Comparison of ENCODE assay signal across 8 cellular contexts in genomic region chr1:6259491-6260362, GRCh38. TPM values are rescaled to one million over a fixed set of nuclear protein-coding genes. Genes with fewer than 3 reads are reported as not detected.
A peak's percentile ranks its signal among the peaks of the same experiment; 100 is the strongest.
DNase-seq lines count a peak whose midpoint lies in the region; ATAC-seq and TF ChIP-seq lines count a peak whose summit lies in the region.

No MANE protein-coding gene starts in this region.

- no peaks in the 10 kb centered on the region for H3F3A ChIP-seq in OCI-LY1 (ENCODE audit: insufficient read depth, low read length)

- peaks cover 0 to 26% (median 3%) of the 10 kb centered on the region in 5 donors for H3K27me3 Mint-ChIP-seq in naive thymus-derived CD4-positive, alpha-beta T cell

- H3K4me2 ChIP-seq in DND-41 (ENCODE audit: insufficient read depth, low read length), result peak overlapping the region; percentile 77
- peak overlapping the region; percentile 89 for H3K4me2 ChIP-seq in OCI-LY1 (ENCODE audit: low read length)

- H2AFZ ChIP-seq in DND-41 (ENCODE audit: low read depth, low read length) (no peak overlapping the region), OCI-LY1 (ENCODE audit: low read length) (no peak overlapping the region)

- H3K9me2 ChIP-seq in OCI-LY1 (ENCODE audit: low read depth, low read length), result no peaks in the 10 kb centered on the region

- H3K36me3 ChIP-seq in DND-41 (ENCODE audit: insufficient read depth, low read length), result peaks cover 16% of the 10 kb centered on the region
- no peaks in the 10 kb centered on the region for H3K36me3 ChIP-seq in OCI-LY1 (ENCODE audit: insufficient read depth, low read length)
- H3K36me3 ChIP-seq in naive thymus-derived CD4-positive, alpha-beta T cell (ENCODE audit: control insufficient read depth in 2 of 3, insufficient read depth in 3 of 3, low read length in 3 of 3), result no peaks in the 10 kb centered on the region

- H3K4me3 ChIP-seq in DND-41 (ENCODE audit: low read depth in 1 of 2, low read length in 2 of 2) (peak overlapping the region in 1 of 2 experiments; percentile 55; a peak in 2 of 4 replicates), OCI-LY1 (ENCODE audit: low read depth, low read length, poor library complexity, severe bottlenecking) (peak overlapping the region; percentile 65), epithelial cell of proximal tubule (ENCODE audit: low read depth, low read length) (peak overlapping the region; percentile 65)
- peak overlapping the region; percentile 16 for H3K4me3 ChIP-seq in naive thymus-derived CD4-positive, alpha-beta T cell (ENCODE audit: low read length)

- H3K9me3 ChIP-seq in DND-41 (ENCODE audit: insufficient read depth, low read length, severe bottlenecking) (no peaks in the 10 kb centered on the region), OCI-LY1 (ENCODE audit: low read length) (no peaks in the 10 kb centered on the region)
- no peaks in the 10 kb centered on the region for H3K9me3 ChIP-seq in naive thymus-derived CD4-positive, alpha-beta T cell (ENCODE audit: control insufficient read depth in 2 of 3, low read length in 3 of 3)

- CTCF ChIA-PET in naive thymus-derived CD4-positive, alpha-beta T cell (lab: Charles Lee), result interaction anchor here (0.6 kb wide), 1 partner anchor 216 kb away, joined by 3 read pairs; no protein-coding TSS in a partner anchor

- H3K9ac ChIP-seq in DND-41 (ENCODE audit: low read depth, low read length), result peak overlapping the region; percentile 9; the same call in 1 of the 2 replicates
- H3K9ac ChIP-seq in OCI-LY1 (ENCODE audit: low read length), result no peak overlapping the region

- intact Hi-C loops in naive thymus-derived CD4-positive, alpha-beta T cell (cut with micrococcal nuclease), result loop anchor here in 1 of 2 donors (1.0 kb wide), 1 partner anchor 13 kb away; no protein-coding TSS in a partner anchor

- DNase-seq in DND-41 (peak; percentile 79), activated T-cell treated with anti-CD3 and anti-CD28 coated beads for 1 hour (ENCODE audit: low read depth) (peak; percentile 60), epithelial cell of proximal tubule (ENCODE audit: low read depth) (no peak)
- peak; percentile 57 to 84 (median 69) for DNase-seq in naive thymus-derived CD4-positive, alpha-beta T cell
- peak; percentile 65 to 85 for DNase-seq in stimulated activated effector memory CD8-positive, alpha-beta T cell treated with anti-CD3 and anti-CD28 coated beads, Interleukin-12 subunit alpha, Interleukin-12 subunit beta, amount 100 ng/mL, for 72 hours (ENCODE audit: low spot score in 2 of 2)

- POLR2A ChIA-PET in naive thymus-derived CD4-positive, alpha-beta T cell (lab: Charles Lee), result no interaction called here

- H4K20me1 ChIP-seq in DND-41 (ENCODE audit: insufficient read depth, low read length), result peaks cover 41% of the 10 kb centered on the region
- no peaks in the 10 kb centered on the region for H4K20me1 ChIP-seq in OCI-LY1 (ENCODE audit: insufficient read depth, low read length)

- H3K27ac Mint-ChIP-seq in naive thymus-derived CD4-positive, alpha-beta T cell, result no peak overlapping the region
- H3K27ac Mint-ChIP-seq in stimulated activated effector memory CD8-positive, alpha-beta T cell treated with anti-CD3 and anti-CD28 coated beads, Interleukin-12 subunit alpha, Interleukin-12 subunit beta, amount 100 ng/mL, for 72 hours, result no peak overlapping the region

- H3K9me3 Mint-ChIP-seq in naive thymus-derived CD4-positive, alpha-beta T cell, result peaks cover 0 to 3% (median 0%) of the 10 kb centered on the region in 11 donors
- H3K9me3 Mint-ChIP-seq in stimulated activated effector memory CD8-positive, alpha-beta T cell treated with anti-CD3 and anti-CD28 coated beads, Interleukin-12 subunit alpha, Interleukin-12 subunit beta, amount 100 ng/mL, for 72 hours, result no peaks in the 10 kb centered on the region

- TF ChIP-seq CTCF in DND-41 (IDR thresholded peaks at IDR 0.05; ENCODE audit: borderline replicate concordance, extremely low read depth, low read length, poor library complexity, severe bottlenecking) (no peak), OCI-LY1 (IDR thresholded peaks at IDR 0.05; ENCODE audit: low read length) (no peak), epithelial cell of proximal tubule (conservative IDR thresholded peaks at IDR 0.05; ENCODE audit: low read depth, low read length) (no peak)

- H3K27me3 ChIP-seq in DND-41 (ENCODE audit: insufficient read depth, low read length, poor library complexity) (no peaks in the 10 kb centered on the region), OCI-LY1 (ENCODE audit: insufficient read depth, low read length) (peaks cover 4% of the 10 kb centered on the region; the same call in 1 of the 2 replicates)
- no peaks in the 10 kb centered on the region for H3K27me3 ChIP-seq in naive thymus-derived CD4-positive, alpha-beta T cell (ENCODE audit: control insufficient read depth in 2 of 2, insufficient read depth in 2 of 2, low read length in 2 of 2)

- H3K4me1 ChIP-seq in DND-41 (ENCODE audit: insufficient read depth, low read length) (peaks cover 14% of the 10 kb centered on the region), OCI-LY1 (ENCODE audit: insufficient read depth, low read length, severe bottlenecking) (peaks cover 3% of the 10 kb centered on the region)
- H3K4me1 ChIP-seq in naive thymus-derived CD4-positive, alpha-beta T cell (ENCODE audit: control insufficient read depth in 2 of 2, insufficient read depth in 2 of 2, low read length in 2 of 2), result peaks cover 0 to 5% of the 10 kb centered on the region in 2 donors

- ATAC-seq in DND-41 (ENCODE audit: insufficient read depth, low read depth) (peak; percentile 73), HG02938 (IDR thresholded peaks at IDR 0.05; ENCODE audit: unreplicated experiment) (peak; percentile 57), GM21515 (IDR thresholded peaks at IDR 0.05; ENCODE audit: unreplicated experiment) (no peak)
- peak; percentile 82 for ATAC-seq in naive thymus-derived CD4-positive, alpha-beta T cell
- peak; percentile 74 for ATAC-seq in stimulated activated effector memory CD8-positive, alpha-beta T cell treated with anti-CD3 and anti-CD28 coated beads, Interleukin-12 subunit alpha, Interleukin-12 subunit beta, amount 100 ng/mL, for 72 hours

- peak overlapping the region; percentile 47 to 69 (median 63) for H3K4me3 Mint-ChIP-seq in naive thymus-derived CD4-positive, alpha-beta T cell
- H3K4me3 Mint-ChIP-seq in stimulated activated effector memory CD8-positive, alpha-beta T cell treated with anti-CD3 and anti-CD28 coated beads, Interleukin-12 subunit alpha, Interleukin-12 subunit beta, amount 100 ng/mL, for 72 hours, result peak overlapping the region; percentile 37

- H3K4me1 Mint-ChIP-seq in naive thymus-derived CD4-positive, alpha-beta T cell, result peaks cover 0 to 8% (median 1%) of the 10 kb centered on the region in 7 donors
- H3K4me1 Mint-ChIP-seq in stimulated activated effector memory CD8-positive, alpha-beta T cell treated with anti-CD3 and anti-CD28 coated beads, Interleukin-12 subunit alpha, Interleukin-12 subunit beta, amount 100 ng/mL, for 72 hours, result peaks cover 5% of the 10 kb centered on the region

- no peaks in the 10 kb centered on the region for H3K79me2 ChIP-seq in DND-41 (ENCODE audit: insufficient read depth, low read length)
- no peaks in the 10 kb centered on the region for H3K79me2 ChIP-seq in OCI-LY1 (ENCODE audit: insufficient read depth, low read length)

- no peak overlapping the region for H3K27ac ChIP-seq in DND-41 (ENCODE audit: low read length)
- H3K27ac ChIP-seq in OCI-LY1 (ENCODE audit: low read depth, low read length, poor library complexity, severe bottlenecking), result no peak overlapping the region
- H3K27ac ChIP-seq in naive thymus-derived CD4-positive, alpha-beta T cell (ENCODE audit: low read depth, low read length), result no peak overlapping the region

- no peaks in the 10 kb centered on the region for H3K36me3 Mint-ChIP-seq in naive thymus-derived CD4-positive, alpha-beta T cell
- H3K36me3 Mint-ChIP-seq in stimulated activated effector memory CD8-positive, alpha-beta T cell treated with anti-CD3 and anti-CD28 coated beads, Interleukin-12 subunit alpha, Interleukin-12 subunit beta, amount 100 ng/mL, for 72 hours, result no peaks in the 10 kb centered on the region

RNA-seq across cellular contexts. Expression of gene GPR153, which starts 1.2 kb away (rescaled TPM):
- 2.2 and 6.4 TPM in 2 replicates for total RNA-seq in epithelial cell of proximal tubule
- total RNA-seq in naive thymus-derived CD4-positive, alpha-beta T cell, result 1 to 10 TPM in 2 of 5 experiments, under 1 TPM in 3; 0.27 to 2.9 (median 0.59) TPM
- not detected for polyA plus RNA-seq in naive thymus-derived CD4-positive, alpha-beta T cell

RNA-seq across cellular contexts. Expression of gene HES3, which starts 15.7 kb away (rescaled TPM):
- total RNA-seq in epithelial cell of proximal tubule, result not detected in 2 replicates
- total RNA-seq in naive thymus-derived CD4-positive, alpha-beta T cell, result not detected
- polyA plus RNA-seq in naive thymus-derived CD4-positive, alpha-beta T cell, result not detected

RNA-seq across cellular contexts. Expression of gene ICMT, which starts 24.0 kb away (rescaled TPM):
- total RNA-seq in epithelial cell of proximal tubule, result 75.0 and 119 TPM in 2 replicates
- 10 to 100 TPM in 3 of 5 experiments, 1 to 10 TPM in 2; 4.6 to 46.1 (median 16.3) TPM for total RNA-seq in naive thymus-derived CD4-positive, alpha-beta T cell
- 10 to 100 TPM; 12.9 to 14.3 TPM for polyA plus RNA-seq in naive thymus-derived CD4-positive, alpha-beta T cell

RNA-seq across cellular contexts. Expression of gene RNF207, which starts 53.8 kb away (rescaled TPM):
- total RNA-seq in epithelial cell of proximal tubule, result 16.9 and 32.1 TPM in 2 replicates
- 10 to 100 TPM in 1 of 5 experiments, 1 to 10 TPM in 2, under 1 TPM in 2; 0.81 to 83.6 (median 3.1) TPM for total RNA-seq in naive thymus-derived CD4-positive, alpha-beta T cell
- under 1 TPM; 0.09 to 0.17 TPM for polyA plus RNA-seq in naive thymus-derived CD4-positive, alpha-beta T cell
